11 cellular contexts compared by ENCODE assay signal in the genomic region with DNA sequence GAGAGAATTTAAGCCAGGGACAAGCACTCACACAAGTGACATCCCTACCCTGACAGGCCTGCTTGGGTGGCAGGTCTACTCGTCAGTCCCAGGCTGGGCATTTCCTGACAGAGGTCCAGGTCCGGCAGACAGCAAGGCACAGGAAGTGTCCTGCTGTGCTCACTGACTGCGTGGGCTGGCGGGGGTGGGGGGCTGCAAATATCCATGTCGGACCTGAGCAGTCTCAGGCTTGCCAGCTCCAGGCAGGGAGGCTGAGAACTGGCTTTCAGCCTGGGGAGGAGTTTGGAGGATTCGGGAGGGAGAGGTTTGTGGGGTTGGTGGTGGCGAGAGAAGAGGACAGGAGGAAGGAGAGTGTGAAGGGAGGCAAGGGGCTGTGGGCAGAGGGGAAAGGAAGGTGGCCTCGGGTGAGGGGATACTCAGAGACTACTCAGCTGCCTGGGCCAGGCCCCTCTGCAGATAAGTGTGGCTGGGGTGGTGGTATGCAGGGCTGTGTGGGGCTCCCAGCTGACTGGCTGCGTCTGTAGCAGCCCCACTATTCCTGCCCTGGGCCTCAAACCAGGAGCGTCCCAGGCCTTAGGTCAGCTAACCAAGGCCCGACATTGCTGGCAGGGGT. TPM values are rescaled to one million over a fixed set of nuclear protein-coding genes. Genes with fewer than 3 reads are reported as not detected.
DNase-seq lines count a peak whose midpoint lies in the region; ATAC-seq and TF ChIP-seq lines count a peak whose summit lies in the region.
"Had no signal": no experiment of that assay in that cellular context is flagged by ENCODE, and none has a peak within 500 bp of the region (broad histone marks: within the 10 kb centered on the region; RNA-seq: fewer than 3 reads in every experiment).

No MANE protein-coding gene starts in this region.

- CTCF ChIA-PET in T-cell (lab: Charles Lee): no interaction called here

- no peaks in the 10 kb centered on the region for H3K9me3 Mint-ChIP-seq in effector memory CD8-positive, alpha-beta T cell
- no peaks in the 10 kb centered on the region for H3K9me3 Mint-ChIP-seq in neural progenitor cell
- no peaks in the 10 kb centered on the region for H3K9me3 Mint-ChIP-seq in progenitor cell of endocrine pancreas (ENCODE audit: low read depth)
- H3K9me3 Mint-ChIP-seq in activated T-helper 17 cell treated with anti-CD3 and anti-CD28 coated beads, Interleukin-2, amount 50 U/mL, for 72 hours: no peaks in the 10 kb centered on the region
- no peaks in the 10 kb centered on the region for H3K9me3 Mint-ChIP-seq in T-cell

- H3K27ac Mint-ChIP-seq in effector memory CD8-positive, alpha-beta T cell: peak overlapping the region; percentile 19 to 79
- H3K27ac Mint-ChIP-seq in neural progenitor cell: peak overlapping the region; percentile 54
- no peak overlapping the region for H3K27ac Mint-ChIP-seq in progenitor cell of endocrine pancreas
- no peak overlapping the region for H3K27ac Mint-ChIP-seq in activated T-helper 17 cell treated with anti-CD3 and anti-CD28 coated beads, Interleukin-2, amount 50 U/mL, for 72 hours
- H3K27ac Mint-ChIP-seq in T-cell: no peak overlapping the region

- TF ChIP-seq CTCF in neural progenitor cell (IDR thresholded peaks at IDR 0.05) (no peak), progenitor cell of endocrine pancreas (IDR thresholded peaks at IDR 0.05; ENCODE audit: unreplicated experiment) (no peak)

- peaks cover 14% of the 10 kb centered on the region for H3K4me1 ChIP-seq in HUES48 (ENCODE audit: control insufficient read depth, insufficient read depth, low read length)
- no peaks in the 10 kb centered on the region for H3K4me1 ChIP-seq in neural progenitor cell

- no peaks in the 10 kb centered on the region for H3K79me2 ChIP-seq in neural progenitor cell (ENCODE audit: low read depth)

- DNase-seq in A172 (ENCODE audit: low spot score) (peak; percentile 62), neural progenitor cell (ENCODE audit: low spot score) (no peak), progenitor cell of endocrine pancreas (ENCODE audit: low spot score, unreplicated experiment) (no peak), T-cell (no peak), NCI-H1048 (lab: John Stamatoyannopoulos, UW) (no peak)
- DNase-seq in effector memory CD8-positive, alpha-beta T cell: no peak
- DNase-seq: NCI-H226 had no signal

- H3K4me2 ChIP-seq in neural progenitor cell: no peak overlapping the region

- H3F3A ChIP-seq in neural progenitor cell (ENCODE audit: low read depth): peaks cover 1% of the 10 kb centered on the region

- no peak overlapping the region for H2AFZ ChIP-seq in neural progenitor cell (replicated peaks)

- no peaks in the 10 kb centered on the region for H3K27me3 Mint-ChIP-seq in effector memory CD8-positive, alpha-beta T cell
- peaks cover 16% of the 10 kb centered on the region for H3K27me3 Mint-ChIP-seq in neural progenitor cell (ENCODE audit: insufficient read depth, low read depth)
- H3K27me3 Mint-ChIP-seq in progenitor cell of endocrine pancreas: peaks cover 32% of the 10 kb centered on the region
- H3K27me3 Mint-ChIP-seq in activated T-helper 17 cell treated with anti-CD3 and anti-CD28 coated beads, Interleukin-2, amount 50 U/mL, for 72 hours: peaks cover 4% of the 10 kb centered on the region
- peaks cover 7 to 15% of the 10 kb centered on the region in 2 donors for H3K27me3 Mint-ChIP-seq in T-cell

- peaks cover 29% of the 10 kb centered on the region for H3K36me3 Mint-ChIP-seq in effector memory CD8-positive, alpha-beta T cell (ENCODE audit: insufficient read depth)
- peaks cover 30% of the 10 kb centered on the region for H3K36me3 Mint-ChIP-seq in neural progenitor cell
- H3K36me3 Mint-ChIP-seq in progenitor cell of endocrine pancreas (ENCODE audit: insufficient read depth): peaks cover 31% of the 10 kb centered on the region
- H3K36me3 Mint-ChIP-seq in activated T-helper 17 cell treated with anti-CD3 and anti-CD28 coated beads, Interleukin-2, amount 50 U/mL, for 72 hours (ENCODE audit: low read depth): peaks cover 95% of the 10 kb centered on the region
- peaks cover 62% of the 10 kb centered on the region for H3K36me3 Mint-ChIP-seq in T-cell

- ATAC-seq in effector memory CD8-positive, alpha-beta T cell (replicated peaks): no peak
- ATAC-seq in activated T-helper 17 cell treated with anti-CD3 and anti-CD28 coated beads, Interleukin-2, amount 50 U/mL, for 72 hours (replicated peaks): no peak
- ATAC-seq in T-cell (replicated peaks in 1 of 4): no peak
- ATAC-seq: activated CD4-positive, CD25-positive, alpha-beta regulatory T cell treated with anti-CD3 and anti-CD28 coated beads, Interleukin-2, amount 50 U/mL, for 24 hours; left lobe of liver had no signal

- POLR2A ChIA-PET in T-cell (lab: Charles Lee): no interaction called here

- H3K9me3 ChIP-seq in HUES48 (ENCODE audit: control insufficient read depth, insufficient read depth, low read length) (no peaks in the 10 kb centered on the region), neural progenitor cell (ENCODE audit: low read depth) (no peaks in the 10 kb centered on the region)

- peaks cover 13 to 37% of the 10 kb centered on the region in 2 donors for H3K4me1 Mint-ChIP-seq in effector memory CD8-positive, alpha-beta T cell (ENCODE audit: low read depth in 2 of 2)
- peaks cover 38% of the 10 kb centered on the region for H3K4me1 Mint-ChIP-seq in neural progenitor cell
- no peaks in the 10 kb centered on the region for H3K4me1 Mint-ChIP-seq in progenitor cell of endocrine pancreas (ENCODE audit: low read depth)
- peaks cover 14% of the 10 kb centered on the region for H3K4me1 Mint-ChIP-seq in activated T-helper 17 cell treated with anti-CD3 and anti-CD28 coated beads, Interleukin-2, amount 50 U/mL, for 72 hours
- H3K4me1 Mint-ChIP-seq in T-cell: peaks cover 5 to 19% (median 12%) of the 10 kb centered on the region in 3 donors

- peak overlapping the region; percentile 26 for H3K27ac ChIP-seq in HUES48 (ENCODE audit: low read depth, low read length)
- H3K27ac ChIP-seq in neural progenitor cell: no peak overlapping the region

- peaks cover 61% of the 10 kb centered on the region for H4K20me1 ChIP-seq in neural progenitor cell (ENCODE audit: low read depth)

- H3K27me3 ChIP-seq in HUES48 (ENCODE audit: control insufficient read depth, insufficient read depth, low read length): peaks cover 27% of the 10 kb centered on the region
- H3K27me3 ChIP-seq in neural progenitor cell: peaks cover 50% of the 10 kb centered on the region

- H3K9ac ChIP-seq in HUES48 (ENCODE audit: low read depth, low read length): no peak overlapping the region; the same call in 1 of the 2 replicates
- no peak overlapping the region for H3K9ac ChIP-seq in neural progenitor cell

- no peak overlapping the region for H3K4me3 Mint-ChIP-seq in effector memory CD8-positive, alpha-beta T cell
- H3K4me3 Mint-ChIP-seq in neural progenitor cell: peak overlapping the region; percentile 58
- H3K4me3 Mint-ChIP-seq in progenitor cell of endocrine pancreas (ENCODE audit: low read depth): no peak overlapping the region
- no peak overlapping the region for H3K4me3 Mint-ChIP-seq in activated T-helper 17 cell treated with anti-CD3 and anti-CD28 coated beads, Interleukin-2, amount 50 U/mL, for 72 hours
- H3K4me3 Mint-ChIP-seq in T-cell: no peak overlapping the region

- H3K36me3 ChIP-seq in HUES48 (ENCODE audit: control insufficient read depth, insufficient read depth, low read length): peaks cover 10% of the 10 kb centered on the region; the same call in 1 of the 2 replicates
- H3K36me3 ChIP-seq in neural progenitor cell: no peaks in the 10 kb centered on the region

- no peak overlapping the region for H3K4me3 ChIP-seq in HUES48 (ENCODE audit: low read depth, low read length)
- no peak overlapping the region for H3K4me3 ChIP-seq in neural progenitor cell

RNA-seq across cellular contexts. Expression of gene HIC1, which starts 7.8 kb away (rescaled TPM):
- 7.3 and 12.5 TPM in 2 replicates for total RNA-seq in A172 (2014; rRNA removed; shearing (Covaris generic))
- total RNA-seq in neural progenitor cell (ENCODE audit: low replicate concordance) (0.62 TPM in 1 of 2 replicates, not detected in the other), progenitor cell of endocrine pancreas (0.69 and 0.86 TPM in 2 replicates), T-cell (10 to 100 TPM in 1 of 5 donors, 1 to 10 TPM in 4; 3.2 to 12.3 (median 8.4) TPM)
- total RNA-seq in activated T-helper 17 cell treated with anti-CD3 and anti-CD28 coated beads, Interleukin-2, amount 50 U/mL, for 72 hours: 10 to 100 TPM; 22.8 to 24.4 TPM

RNA-seq across cellular contexts. Expression of gene OVCA2, which starts 20.9 kb away (rescaled TPM):
- 104 and 128 TPM in 2 replicates for total RNA-seq in A172 (2014; rRNA removed; shearing (Covaris generic))
- 5.4 and 23.1 TPM in 2 replicates for total RNA-seq in neural progenitor cell (ENCODE audit: low replicate concordance)
- 21.9 and 25.4 TPM in 2 replicates for total RNA-seq in progenitor cell of endocrine pancreas
- 10 to 100 TPM; 20.7 to 39.3 TPM for total RNA-seq in activated T-helper 17 cell treated with anti-CD3 and anti-CD28 coated beads, Interleukin-2, amount 50 U/mL, for 72 hours
- total RNA-seq in T-cell: 10 to 100 TPM; 31.0 to 36.8 (median 31.8) TPM

RNA-seq across cellular contexts. Expression of gene DPH1, which starts 32.7 kb away (rescaled TPM):
- total RNA-seq in A172 (2014; rRNA removed; shearing (Covaris generic)): 31.2 and 33.2 TPM in 2 replicates
- total RNA-seq in neural progenitor cell (ENCODE audit: low replicate concordance) (21.1 and 28.0 TPM in 2 replicates), progenitor cell of endocrine pancreas (39.1 and 44.0 TPM in 2 replicates), T-cell (100 to 1,000 TPM in 2 of 5 donors, 10 to 100 TPM in 3; 84.6 to 116 (median 94.2) TPM)
- total RNA-seq in activated T-helper 17 cell treated with anti-CD3 and anti-CD28 coated beads, Interleukin-2, amount 50 U/mL, for 72 hours: 10 to 100 TPM; 36.9 to 40.2 TPM

RNA-seq across cellular contexts. Expression of gene RTN4RL1, which starts 37.5 kb away (rescaled TPM):
- total RNA-seq in A172 (2014; rRNA removed; shearing (Covaris generic)): 1.7 and 2.2 TPM in 2 replicates
- total RNA-seq in neural progenitor cell (ENCODE audit: low replicate concordance) (3.4 and 7.2 TPM in 2 replicates), progenitor cell of endocrine pancreas (11.1 and 12.4 TPM in 2 replicates), T-cell (1 to 10 TPM in 2 of 5 donors, under 1 TPM in 3; 0.43 to 1.1 (median 0.63) TPM)
- under 1 TPM in 1 of 2 donors, not detected in 1; 0.09 TPM for total RNA-seq in activated T-helper 17 cell treated with anti-CD3 and anti-CD28 coated beads, Interleukin-2, amount 50 U/mL, for 72 hours

Comparison
In these comparisons a context has a peak if more than half of its experiments do, and no peak if none do; other contexts are left out.
1. H3K27ac Mint-ChIP-seq: peak in effector memory CD8-positive, alpha-beta T cell (2 of 2) and neural progenitor cell (single experiment); none in progenitor cell of endocrine pancreas (single experiment), activated T-helper 17 cell treated with anti-CD3 and anti-CD28 coated beads, Interleukin-2, amount 50 U/mL, for 72 hours (single experiment) and T-cell (0 of 2).